In genomic region chr9:97696025-97696822, GRCh38 we compare ENCODE assay signal across 8 cellular contexts. TPM values are rescaled to one million over a fixed set of nuclear protein-coding genes. Genes with fewer than 3 reads are reported as not detected.
DNase-seq lines count a peak whose midpoint lies in the region; ATAC-seq and TF ChIP-seq lines count a peak whose summit lies in the region.

No MANE protein-coding gene starts in this region.

- no peaks in the 10 kb centered on the region for H3K36me3 ChIP-seq in Caco-2 (ENCODE audit: control insufficient read depth, insufficient read depth, low read length)

- H3K36me3 Mint-ChIP-seq in Caco-2 (ENCODE audit: insufficient read depth, unreplicated experiment) = peaks cover 11% of the 10 kb centered on the region
- peaks cover 20% of the 10 kb centered on the region for H3K36me3 Mint-ChIP-seq in T-helper 2 cell treated with Interferon-gamma antibody and Interleukin-4, amounts not matched to agents 5 μg/mL and 100 μg/mL, for 36 hours (ENCODE audit: low read depth)

- no peaks in the 10 kb centered on the region for H3K27me3 Mint-ChIP-seq in Caco-2 (ENCODE audit: insufficient read depth, unreplicated experiment)
- no peaks in the 10 kb centered on the region for H3K27me3 Mint-ChIP-seq in T-helper 2 cell treated with Interferon-gamma antibody and Interleukin-4, amounts not matched to agents 5 μg/mL and 100 μg/mL, for 36 hours (ENCODE audit: low read depth)

- H3K4me3 ChIP-seq in Caco-2 (ENCODE audit: low read depth, low read length) (peak overlapping the region; percentile 66), HFF-Myc (replicated peaks; ENCODE audit: low read depth, low read length) (peak overlapping the region; percentile 93)

- H3K4me1 Mint-ChIP-seq in Caco-2 (ENCODE audit: low read depth, unreplicated experiment) = peaks cover 41% of the 10 kb centered on the region
- H3K4me1 Mint-ChIP-seq in T-helper 2 cell treated with Interferon-gamma antibody and Interleukin-4, amounts not matched to agents 5 μg/mL and 100 μg/mL, for 36 hours (ENCODE audit: low read depth) = peaks cover 46% of the 10 kb centered on the region

- no peaks in the 10 kb centered on the region for H3K9me3 Mint-ChIP-seq in Caco-2 (ENCODE audit: unreplicated experiment)
- H3K9me3 Mint-ChIP-seq in T-helper 2 cell treated with Interferon-gamma antibody and Interleukin-4, amounts not matched to agents 5 μg/mL and 100 μg/mL, for 36 hours = no peaks in the 10 kb centered on the region

- peak overlapping the region; percentile 68 for H3K27ac Mint-ChIP-seq in Caco-2 (ENCODE audit: unreplicated experiment)
- H3K27ac Mint-ChIP-seq in T-helper 2 cell treated with Interferon-gamma antibody and Interleukin-4, amounts not matched to agents 5 μg/mL and 100 μg/mL, for 36 hours = peak overlapping the region; percentile 84

- no peak for ATAC-seq in foreskin keratinocyte
- ATAC-seq in GM21360 (IDR thresholded peaks at IDR 0.05; ENCODE audit: unreplicated experiment) = no peak
- no peak for ATAC-seq in GM19324 (IDR thresholded peaks at IDR 0.05; ENCODE audit: low FRiP score, unreplicated experiment)

- TF ChIP-seq CTCF in Caco-2 (IDR thresholded peaks at IDR 0.05; ENCODE audit: insufficient read depth in 1 of 2, low read depth in 1 of 2, low read length in 1 of 2, severe bottlenecking in 1 of 2, unreplicated experiment in 1 of 2) (no peak), HFF-Myc (IDR thresholded peaks at IDR 0.05; ENCODE audit: low read depth, low read length, missing control alignments) (no peak), foreskin keratinocyte (conservative IDR thresholded peaks at IDR 0.05) (peak; percentile 5)

- TSS peak; percentile 25 for BruUV-seq in Caco-2 (replicated peaks; lab: Mats Ljungman, UMichigan)

- peaks cover 14% of the 10 kb centered on the region; the same call in 1 of the 2 replicates for H3K4me1 ChIP-seq in Caco-2
- peaks cover 6% of the 10 kb centered on the region for H3K4me1 ChIP-seq in foreskin keratinocyte

- intact Hi-C loops in Caco-2 (cut with micrococcal nuclease; ENCODE audit: unreplicated experiment) = loop anchor here (2.0 to 5.0 kb wide), 2 partner anchors 63 to 206 kb away; partner anchors contain the start of genes NCBP1 and TSTD2

- peak overlapping the region; percentile 45 for H3K27ac ChIP-seq in foreskin keratinocyte

- H3K27me3 ChIP-seq in Caco-2 (replicated peaks; ENCODE audit: control insufficient read depth, insufficient read depth, low read length) = no peaks in the 10 kb centered on the region
- H3K27me3 ChIP-seq in foreskin keratinocyte = no peaks in the 10 kb centered on the region

- peak overlapping the region; percentile 78 for H3K4me3 Mint-ChIP-seq in Caco-2 (ENCODE audit: unreplicated experiment)
- H3K4me3 Mint-ChIP-seq in T-helper 2 cell treated with Interferon-gamma antibody and Interleukin-4, amounts not matched to agents 5 μg/mL and 100 μg/mL, for 36 hours = peak overlapping the region; percentile 92

- CTCF ChIA-PET in Caco-2 (lab: Charles Lee) = interaction anchor here (0.5 to 1.5 kb wide), 7 partner anchors 63 to 328 kb away, joined by 3 to 4 read pairs (median 3); partner anchors contain the start of gene TSTD2

- POLR2A ChIA-PET in Caco-2 (lab: Charles Lee) = interaction anchor here (0.6 to 1.8 kb wide), 6 partner anchors 16 to 226 kb away, joined by 3 to 12 read pairs (median 4); partner anchors contain the start of genes NCBP1, TRMO and TSTD2

- DNase-seq in Caco-2 (no peak), HFF-Myc (ENCODE audit: extremely low read depth, low read depth) (no peak), foreskin keratinocyte (no peak), renal cortical epithelial cell (ENCODE audit: low read depth) (peak; percentile 33), NCI-H187 treated with DMSO at 0.1 percent for 48 hours (lab: John Stamatoyannopoulos, UW) (no peak)
- DNase-seq in T-helper 2 cell treated with Interferon-gamma antibody and Interleukin-4, amounts not matched to agents 5 μg/mL and 100 μg/mL, for 36 hours (ENCODE audit: low spot score) = no peak

- no peaks in the 10 kb centered on the region for H3K9me3 ChIP-seq in Caco-2

RNA-seq across cellular contexts. Expression of gene XPA, which starts 0.9 kb away (rescaled TPM):
- 15.6 and 18.8 TPM in 2 replicates for total RNA-seq in Caco-2 (2022)
- 7.8 and 7.9 TPM in 2 replicates for total RNA-seq in foreskin keratinocyte
- 7.4 and 7.7 TPM in 2 replicates for polyA plus RNA-seq in foreskin keratinocyte
- total RNA-seq in renal cortical epithelial cell = 7.5 and 9.7 TPM in 2 replicates
